In the genomic region with DNA sequence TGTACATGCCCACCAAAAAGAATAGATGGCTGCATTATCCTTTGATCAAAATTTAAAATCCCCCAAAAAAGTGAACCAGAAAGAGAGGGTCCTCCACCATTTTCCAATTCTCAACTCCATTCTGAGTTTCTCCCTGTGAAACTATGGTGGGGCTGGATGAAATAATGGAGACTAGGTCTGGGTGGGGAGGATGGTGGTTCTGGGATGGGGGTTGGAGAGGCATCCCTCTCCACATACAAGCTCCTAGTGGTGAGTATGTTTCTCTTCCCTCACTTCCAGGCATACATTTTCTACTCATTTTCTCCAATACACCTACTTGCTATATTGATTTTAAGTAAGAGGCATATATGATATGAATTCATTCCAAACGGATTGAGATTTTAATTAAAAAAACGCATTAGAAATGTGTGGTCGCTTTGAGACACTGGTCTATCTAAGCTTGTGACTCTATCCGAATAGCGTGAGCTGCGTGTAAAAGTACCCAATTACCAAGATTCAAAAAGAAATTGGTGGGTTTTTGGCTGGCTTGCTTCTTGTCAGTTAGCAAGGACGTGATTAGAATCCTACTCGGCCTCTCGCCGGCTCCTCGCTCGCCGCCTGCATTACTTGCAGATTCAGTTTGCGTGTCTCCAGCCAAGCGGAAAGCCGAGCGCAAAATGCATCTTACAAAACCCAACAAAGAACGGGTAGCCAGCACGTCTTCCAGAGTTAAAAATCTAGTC, we compare ENCODE assay signal across 12 cellular contexts. TPM values are rescaled to one million over a fixed set of nuclear protein-coding genes. Genes with fewer than 3 reads are reported as not detected.
A peak's percentile ranks its signal among the peaks of the same experiment; 100 is the strongest.
DNase-seq lines count a peak whose midpoint lies in the region; ATAC-seq lines count a peak whose summit lies in the region.
"Had no signal": no experiment of that assay in that cellular context is flagged by ENCODE, and none has a peak within 500 bp of the region (broad histone marks: within the 10 kb centered on the region; RNA-seq: fewer than 3 reads in every experiment).

No MANE protein-coding gene starts in this region.

- no peak overlapping the region for H2AFZ ChIP-seq in GM23248

- no peaks in the 10 kb centered on the region for H3F3A ChIP-seq in GM23248 (ENCODE audit: insufficient read depth)

- no peaks in the 10 kb centered on the region for H3K9me2 ChIP-seq in GM23248 (ENCODE audit: insufficient read depth)

- ATAC-seq in GM21390 (IDR thresholded peaks at IDR 0.05; ENCODE audit: unreplicated experiment), result no peak
- no peak for ATAC-seq in natural killer cell treated with Interleukin-12 subunit alpha and Interleukin-12 subunit beta and Interleukin-15 and Interleukin-18, amount 100 ng/mL, for 72 hours
- ATAC-seq: activated T-cell treated with anti-CD3 and anti-CD28 coated beads, Interleukin-2, amount 50 U/mL, for 4 hours had no signal

- no peak overlapping the region for H3K27ac Mint-ChIP-seq in natural killer cell treated with Interleukin-12 subunit alpha and Interleukin-12 subunit beta and Interleukin-15 and Interleukin-18, amount 100 ng/mL, for 72 hours

- no peak overlapping the region for H3K4me3 Mint-ChIP-seq in natural killer cell treated with Interleukin-12 subunit alpha and Interleukin-12 subunit beta and Interleukin-15 and Interleukin-18, amount 100 ng/mL, for 72 hours
- H3K4me3 Mint-ChIP-seq: activated T-cell treated with anti-CD3 and anti-CD28 coated beads, Interleukin-2, amount 50 U/mL, for 4 hours had no signal

- no peaks in the 10 kb centered on the region for H3K79me2 ChIP-seq in GM23248 (ENCODE audit: insufficient read depth)

- in situ Hi-C loops in GM23248 (cut with MboI), result no loop called here

- no peaks in the 10 kb centered on the region for H3K4me1 ChIP-seq in GM23248 (ENCODE audit: insufficient read depth)

- peaks cover 4% of the 10 kb centered on the region for H3K9me3 Mint-ChIP-seq in natural killer cell treated with Interleukin-12 subunit alpha and Interleukin-12 subunit beta and Interleukin-15 and Interleukin-18, amount 100 ng/mL, for 72 hours

- peaks cover 0 to 6% of the 10 kb centered on the region in 2 donors for H3K4me1 Mint-ChIP-seq in natural killer cell treated with Interleukin-12 subunit alpha and Interleukin-12 subunit beta and Interleukin-15 and Interleukin-18, amount 100 ng/mL, for 72 hours (ENCODE audit: low read depth in 2 of 2)

- H3K27me3 ChIP-seq in GM23248 (replicated peaks; ENCODE audit: insufficient read depth), result peaks cover 88% of the 10 kb centered on the region

- peak; percentile 72 for DNase-seq in COLO668 (lab: John Stamatoyannopoulos, UW; ENCODE audit: unreplicated experiment)
- DNase-seq in NCI-H1105 (lab: John Stamatoyannopoulos, UW), result peak; percentile 95
- peak; percentile 70 for DNase-seq in NCI-H748 treated with DMSO at 0.1 percent for 48 hours (lab: John Stamatoyannopoulos, UW)
- peak in 26 of 51 donors; percentile 6 to 62 (median 30) for DNase-seq in hypothalamus (lab: John Stamatoyannopoulos, UW)
- no peak for DNase-seq in NAMALWA (ENCODE audit: low spot score)
- no peak for DNase-seq in natural killer cell treated with Interleukin-12 subunit alpha and Interleukin-12 subunit beta and Interleukin-15 and Interleukin-18, amount 100 ng/mL, for 72 hours (ENCODE audit: low spot score)
- DNase-seq in GM23248, result no peak
- DNase-seq: activated T-cell treated with anti-CD3 and anti-CD28 coated beads, Interleukin-2, amount 50 U/mL, for 4 hours; erythroblast; tibial artery had no signal

- H3K36me3 Mint-ChIP-seq in natural killer cell treated with Interleukin-12 subunit alpha and Interleukin-12 subunit beta and Interleukin-15 and Interleukin-18, amount 100 ng/mL, for 72 hours, result peaks cover 5% of the 10 kb centered on the region

- no peak overlapping the region for H3K9ac ChIP-seq in GM23248

- H3K27ac ChIP-seq in GM23248, result no peak overlapping the region
- H3K27ac ChIP-seq: tibial artery had no signal

- 3% methylated on average over 19 of the region's 19 CpGs for WGBS in GM23248 (ENCODE audit: low coverage in 1 of 2, low lambda C conversion rate in 2 of 2, missing lambda C conversion rate in 2 of 2), 2 experiments

- H3K4me2 ChIP-seq in GM23248 (ENCODE audit: unreplicated experiment), result no peak overlapping the region

- H3K36me3 ChIP-seq in GM23248 (ENCODE audit: low read depth), result no peaks in the 10 kb centered on the region
- H3K36me3 ChIP-seq: tibial artery had no signal

- H3K9me3 ChIP-seq in GM23248 (ENCODE audit: low read depth), result no peaks in the 10 kb centered on the region

- H4K20me1 ChIP-seq in GM23248 (ENCODE audit: insufficient read depth), result no peaks in the 10 kb centered on the region

- H3K4me3 ChIP-seq in GM23248, result no peak overlapping the region
- H3K4me3 ChIP-seq: tibial artery had no signal

- H3K27me3 Mint-ChIP-seq in natural killer cell treated with Interleukin-12 subunit alpha and Interleukin-12 subunit beta and Interleukin-15 and Interleukin-18, amount 100 ng/mL, for 72 hours, result peaks cover 57 to 84% of the 10 kb centered on the region in 2 donors

RNA-seq across cellular contexts. Expression of a gene that starts 3.5 kb away (rescaled TPM):
- not detected for total RNA-seq in natural killer cell treated with Interleukin-12 subunit alpha and Interleukin-12 subunit beta and Interleukin-15 and Interleukin-18, amount 100 ng/mL, for 72 hours
- not detected in 2 replicates for total RNA-seq in GM23248 (2014; rRNA removed; shearing (Covaris generic))
- not detected in 2 replicates for polyA plus RNA-seq in GM23248 (2016; fragmentation: Nextera tagmentation; extraction: Ambion mirVana)
- total RNA-seq: activated T-cell treated with anti-CD3 and anti-CD28 coated beads, Interleukin-2, amount 50 U/mL, for 4 hours; skeletal muscle tissue had no signal

RNA-seq across cellular contexts. Expression of a gene that starts 43.9 kb away (rescaled TPM):
- not detected for total RNA-seq in natural killer cell treated with Interleukin-12 subunit alpha and Interleukin-12 subunit beta and Interleukin-15 and Interleukin-18, amount 100 ng/mL, for 72 hours
- not detected in 2 replicates for total RNA-seq in GM23248 (2014; rRNA removed; shearing (Covaris generic))
- not detected in 2 replicates for polyA plus RNA-seq in GM23248 (2016; fragmentation: Nextera tagmentation; extraction: Ambion mirVana)
- total RNA-seq: skeletal muscle tissue had no signal

Comparison
In these comparisons a context has a peak if more than half of its experiments do, and no peak if none do; other contexts are left out.
1. DNase-seq: peak in COLO668 (single experiment), NCI-H1105 (single experiment), NCI-H748 treated with DMSO at 0.1 percent for 48 hours (single experiment) and hypothalamus (26 of 51); none in NAMALWA (single experiment), natural killer cell treated with Interleukin-12 subunit alpha and Interleukin-12 subunit beta and Interleukin-15 and Interleukin-18, amount 100 ng/mL, for 72 hours (single experiment) and GM23248 (single experiment).